Comparison of ENCODE assay signal across 1 cellular context in the genomic region with DNA sequence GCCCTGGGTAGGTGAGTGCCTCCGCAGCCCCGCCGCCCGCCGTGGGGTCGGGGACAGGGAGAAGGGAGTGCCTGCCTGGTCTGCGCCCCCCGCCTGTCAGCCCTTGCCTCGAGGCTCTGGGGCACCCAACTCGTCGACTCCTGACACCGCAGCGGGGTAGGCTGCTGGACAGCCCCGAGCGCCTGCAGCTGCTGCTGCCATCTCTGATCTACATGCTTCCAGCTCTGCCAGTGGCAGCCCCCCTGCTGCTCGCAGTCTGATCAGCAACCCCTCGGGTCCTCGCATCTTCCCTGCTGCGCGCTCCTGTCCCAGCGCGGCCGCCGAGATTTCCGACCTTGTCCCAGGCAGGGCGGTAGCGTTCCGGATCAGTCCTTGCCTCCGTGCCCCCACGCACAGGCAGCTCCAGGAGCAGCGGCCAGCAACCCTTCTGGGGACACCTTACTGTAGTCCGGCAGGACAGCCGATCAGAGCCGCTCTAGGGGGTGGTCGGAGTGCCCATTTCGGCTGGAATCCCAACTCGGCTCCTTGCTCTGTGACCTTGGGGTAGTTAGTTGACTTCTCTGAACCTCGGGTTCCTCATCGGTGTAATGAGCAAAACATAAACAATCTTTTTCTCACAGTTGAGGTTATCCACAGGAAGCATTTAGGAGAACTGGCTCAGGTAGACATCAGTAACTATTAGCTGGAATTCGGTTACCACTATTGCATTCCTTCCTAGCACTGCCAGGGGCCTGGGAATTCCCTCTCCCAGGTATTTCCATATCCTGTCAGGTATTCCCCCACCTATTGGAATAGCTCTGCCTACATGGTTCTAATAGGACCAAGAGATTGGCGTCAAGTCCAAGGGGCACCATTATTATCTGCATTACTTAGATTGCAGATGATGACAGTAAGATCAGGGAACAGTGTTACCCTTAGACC.
TF ChIP-seq lines count a peak whose summit lies in the region.

No MANE protein-coding gene starts in this region.

TF ChIP-seq in IMR-90, 13 proteins besides CTCF, POLR2A, EP300 and RAD21:
- TF ChIP-seq NFE2L2 (IDR thresholded peaks at IDR 0.05; ENCODE audit: low read depth, low read length): no peak
